In genomic region chr9:77943053-77943452, GRCh38 we compare ENCODE assay signal across 21 cellular contexts.
DNase-seq lines count a peak whose midpoint lies in the region; ATAC-seq and TF ChIP-seq lines count a peak whose summit lies in the region.
"Had no signal": no experiment of that assay in that cellular context is flagged by ENCODE, and none has a peak within 500 bp of the region (broad histone marks: within the 10 kb centered on the region; RNA-seq: fewer than 3 reads in every experiment).

No MANE protein-coding gene starts in this region.

- H3K27me3 ChIP-seq in GM23248 (replicated peaks; ENCODE audit: insufficient read depth): no peaks in the 10 kb centered on the region
- no peaks in the 10 kb centered on the region for H3K27me3 ChIP-seq in WERI-Rb-1 (ENCODE audit: insufficient read depth, low read depth, severe bottlenecking)
- no peaks in the 10 kb centered on the region for H3K27me3 ChIP-seq in BE2C
- H3K27me3 ChIP-seq: heart left ventricle had no signal

- no peak for TF ChIP-seq CTCF in chondrocyte (IDR thresholded peaks at IDR 0.05)
- TF ChIP-seq CTCF in nephron progenitor cell (IDR thresholded peaks at IDR 0.05): no peak
- TF ChIP-seq CTCF in WERI-Rb-1 (IDR thresholded peaks at IDR 0.05; ENCODE audit: low read depth, low read length): no peak
- no peak for TF ChIP-seq CTCF in BE2C (IDR thresholded peaks at IDR 0.05; ENCODE audit: low read depth, low read length)

- whole genome bisulfite sequencing in GM23248 (ENCODE audit: low coverage in 1 of 2, low lambda C conversion rate in 2 of 2, missing lambda C conversion rate in 2 of 2), 2 experiments: 43 to 44% methylated on average over 4 of the region's 4 CpGs

- H3K27ac Mint-ChIP-seq in chondrocyte (ENCODE audit: unreplicated experiment) (peak overlapping the region; percentile 66), nephron progenitor cell (peak overlapping the region; percentile 81)
- H3K27ac Mint-ChIP-seq: activated naive CD4-positive, alpha-beta T cell treated with anti-CD3 and anti-CD28 coated beads for 36 hours; HFFc6 had no signal

- ATAC-seq in HG03280 (IDR thresholded peaks at IDR 0.05; ENCODE audit: unreplicated experiment): no peak
- ATAC-seq: activated T-cell treated with anti-CD3 and anti-CD28 coated beads, Interleukin-2, amount 50 U/mL, for 4 hours; heart left ventricle; left colon; sciatic nerve had no signal

- H3K4me2 ChIP-seq in GM23248 (ENCODE audit: unreplicated experiment): no peak overlapping the region
- H3K4me2 ChIP-seq: SK-N-SH had no signal

- H3K9me3 ChIP-seq in GM23248 (ENCODE audit: low read depth) (no peaks in the 10 kb centered on the region), WERI-Rb-1 (ENCODE audit: severe bottlenecking) (no peaks in the 10 kb centered on the region), BE2C (no peaks in the 10 kb centered on the region)
- H3K9me3 ChIP-seq: heart left ventricle, SK-N-SH had no signal

- no peak overlapping the region for H2AFZ ChIP-seq in GM23248

- H3K36me3 ChIP-seq in GM23248 (ENCODE audit: low read depth): no peaks in the 10 kb centered on the region
- no peaks in the 10 kb centered on the region for H3K36me3 ChIP-seq in WERI-Rb-1
- no peaks in the 10 kb centered on the region; the same call in 1 of the 2 replicates for H3K36me3 ChIP-seq in BE2C
- H3K36me3 ChIP-seq: heart left ventricle had no signal

- H3K4me3 Mint-ChIP-seq in chondrocyte (ENCODE audit: unreplicated experiment) (no peak overlapping the region), nephron progenitor cell (no peak overlapping the region)
- H3K4me3 Mint-ChIP-seq: activated naive CD4-positive, alpha-beta T cell treated with anti-CD3 and anti-CD28 coated beads for 36 hours; activated T-cell treated with anti-CD3 and anti-CD28 coated beads, Interleukin-2, amount 50 U/mL, for 4 hours; HFFc6 had no signal

- no peaks in the 10 kb centered on the region for H3K9me2 ChIP-seq in GM23248 (ENCODE audit: insufficient read depth)
- H3K9me2 ChIP-seq: SK-N-SH had no signal

- DNase-seq in GM23248 (peak; percentile 32), M059J (ENCODE audit: low read depth) (peak; percentile 90), chondrocyte (ENCODE audit: low spot score) (no peak), nephron progenitor cell (no peak), WERI-Rb-1 (no peak), BE2C (no peak)
- DNase-seq: activated CD4-positive, alpha-beta T cell treated with anti-CD3 and anti-CD28 coated beads for 4 hours; activated naive CD4-positive, alpha-beta T cell treated with anti-CD3 and anti-CD28 coated beads for 36 hours; activated T-cell treated with anti-CD3 and anti-CD28 coated beads, Interleukin-2, amount 50 U/mL, for 4 hours; amygdala; heart left ventricle; HFFc6; left colon; midbrain; NCI-H146; NCI-H510A; SK-N-SH; T1000 had no signal

- in situ Hi-C loops in GM23248 (cut with MboI): no loop called here

- H3K27me3 Mint-ChIP-seq in chondrocyte (ENCODE audit: low read depth) (no peaks in the 10 kb centered on the region), nephron progenitor cell (ENCODE audit: low read depth, poor library complexity) (peaks cover 2% of the 10 kb centered on the region)

- no peaks in the 10 kb centered on the region for H3F3A ChIP-seq in GM23248 (ENCODE audit: insufficient read depth)

- H3K36me3 Mint-ChIP-seq in chondrocyte (ENCODE audit: low read depth): no peaks in the 10 kb centered on the region
- H3K36me3 Mint-ChIP-seq in nephron progenitor cell (ENCODE audit: low read depth): peaks cover 20% of the 10 kb centered on the region

- H3K27ac ChIP-seq in GM23248 (no peak overlapping the region), WERI-Rb-1 (no peak overlapping the region)
- H3K27ac ChIP-seq: RWPE1 had no signal

- no peak overlapping the region for H3K4me3 ChIP-seq in GM23248
- H3K4me3 ChIP-seq in WERI-Rb-1 (ENCODE audit: low read depth, low read length): no peak overlapping the region
- H3K4me3 ChIP-seq in BE2C (ENCODE audit: low read depth, low read length): no peak overlapping the region
- H3K4me3 ChIP-seq: heart left ventricle had no signal

- H4K20me1 ChIP-seq in GM23248 (ENCODE audit: insufficient read depth): peaks cover 4% of the 10 kb centered on the region; the same call in 1 of the 2 replicates

- no peak overlapping the region for H3K9ac ChIP-seq in GM23248
- H3K9ac ChIP-seq: SK-N-SH had no signal

- H3K79me2 ChIP-seq in GM23248 (ENCODE audit: insufficient read depth): peaks cover 99% of the 10 kb centered on the region

- H3K9me3 Mint-ChIP-seq in chondrocyte (ENCODE audit: low read depth) (no peaks in the 10 kb centered on the region), nephron progenitor cell (no peaks in the 10 kb centered on the region)
- H3K9me3 Mint-ChIP-seq: activated naive CD4-positive, alpha-beta T cell treated with anti-CD3 and anti-CD28 coated beads for 36 hours; activated T-cell treated with anti-CD3 and anti-CD28 coated beads, Interleukin-2, amount 50 U/mL, for 4 hours; HFFc6 had no signal

- peaks cover 15% of the 10 kb centered on the region for H3K4me1 ChIP-seq in GM23248 (ENCODE audit: insufficient read depth)
- peaks cover 36% of the 10 kb centered on the region for H3K4me1 ChIP-seq in BE2C

- H3K4me1 Mint-ChIP-seq in chondrocyte (ENCODE audit: low read depth) (peaks cover 78% of the 10 kb centered on the region), nephron progenitor cell (peaks cover 35% of the 10 kb centered on the region)

Comparison
In these comparisons a context has a peak if more than half of its experiments do, and no peak if none do; other contexts are left out.
1. DNase-seq: peak in GM23248 (single experiment) and M059J (single experiment); none in chondrocyte (single experiment), nephron progenitor cell (single experiment), WERI-Rb-1 (single experiment) and BE2C (single experiment).